Comparison of ENCODE assay signal across 11 cellular contexts in genomic region chr7:149245244-149245643, GRCh38. TPM values are rescaled to one million over a fixed set of nuclear protein-coding genes. Genes with fewer than 3 reads are reported as not detected.
A peak's percentile ranks its signal among the peaks of the same experiment; 100 is the strongest.
DNase-seq lines count a peak whose midpoint lies in the region; ATAC-seq lines count a peak whose summit lies in the region.
"Had no signal": no experiment of that assay in that cellular context is flagged by ENCODE, and none has a peak within 500 bp of the region (broad histone marks: within the 10 kb centered on the region; RNA-seq: fewer than 3 reads in every experiment).

No MANE protein-coding gene starts in this region.

- H4K91ac ChIP-seq in neuronal stem cell (ENCODE audit: low read depth, low read length, poor library complexity) = no peak overlapping the region

- H4K8ac ChIP-seq in neuronal stem cell (ENCODE audit: low read depth, low read length) = no peak overlapping the region

- no peak overlapping the region for H3K27ac ChIP-seq in neuronal stem cell (replicated peaks; ENCODE audit: low read length)

- peak; percentile 48 for ATAC-seq in HG03460 (IDR thresholded peaks at IDR 0.05; ENCODE audit: unreplicated experiment)
- no peak for ATAC-seq in GM18858 (IDR thresholded peaks at IDR 0.05; ENCODE audit: unreplicated experiment)
- ATAC-seq in left colon = no peak

- no peaks in the 10 kb centered on the region for H3K36me3 ChIP-seq in adipocyte (ENCODE audit: control insufficient read depth, insufficient read depth, low read length, severe bottlenecking)
- peaks cover 0 to 18% of the 10 kb centered on the region in 2 donors for H3K36me3 ChIP-seq in neuronal stem cell (replicated peaks in 1 of 2; ENCODE audit: control insufficient read depth in 2 of 2, insufficient read depth in 2 of 2, low read length in 2 of 2)

- H3K79me1 ChIP-seq in neuronal stem cell (ENCODE audit: low read depth, low read length) = peaks cover 5% of the 10 kb centered on the region

- WGBS in neuronal stem cell (ENCODE audit: extremely low coverage in 2 of 2, insufficient read length in 2 of 2, insufficient replicate concordance in 1 of 2), 2 donors = no CpG with 5 or more reads among the region's 5 CpGs

- H3K27me3 ChIP-seq in adipocyte (replicated peaks; ENCODE audit: control insufficient read depth, insufficient read depth, low read length) (no peaks in the 10 kb centered on the region), neuronal stem cell (ENCODE audit: control insufficient read depth in 3 of 3, insufficient read depth in 3 of 3, low read depth in 1 of 3, low read length in 3 of 3) (no peaks in the 10 kb centered on the region)

- H2AFZ ChIP-seq in neuronal stem cell (ENCODE audit: low read length) = no peak overlapping the region

- no peak overlapping the region for H3K4ac ChIP-seq in neuronal stem cell (ENCODE audit: low read length)

- no peak overlapping the region for H3K9ac ChIP-seq in adipocyte (ENCODE audit: low read length)
- no peak overlapping the region for H3K9ac ChIP-seq in neuronal stem cell (ENCODE audit: low read depth, low read length, poor library complexity)

- no peak overlapping the region for H2BK5ac ChIP-seq in neuronal stem cell (ENCODE audit: low read length)

- H2BK120ac ChIP-seq in neuronal stem cell (ENCODE audit: low read depth, low read length) = no peak overlapping the region

- H3K18ac ChIP-seq in neuronal stem cell (ENCODE audit: low read length) = no peak overlapping the region

- H2BK12ac ChIP-seq in neuronal stem cell (ENCODE audit: low read length) = no peak overlapping the region

- peak; percentile 56 for DNase-seq in stimulated activated naive CD4-positive, alpha-beta T cell treated with Interleukin-2 at 50 U/mL for 16 hours (lab: John Stamatoyannopoulos, UW)
- no peak for DNase-seq in stimulated activated naive CD4-positive, alpha-beta T cell (lab: John Stamatoyannopoulos, UW)
- DNase-seq in adipocyte (ENCODE audit: low read depth) = peak; percentile 16
- DNase-seq in GF-D8 (lab: John Stamatoyannopoulos, UW) = no peak
- DNase-seq in left colon = no peak
- no peak for DNase-seq in neuronal stem cell (ENCODE audit: low spot score)
- DNase-seq: activated CD4-positive, CD25-positive, alpha-beta regulatory T cell; C1 segment of cervical spinal cord; NCI-H69 had no signal

- no peak overlapping the region for H2BK15ac ChIP-seq in neuronal stem cell (ENCODE audit: low read length)

- H3K4me3 ChIP-seq in adipocyte (ENCODE audit: low read length) = no peak overlapping the region
- no peak overlapping the region for H3K4me3 ChIP-seq in neuronal stem cell (ENCODE audit: low read length in 2 of 2)

- intact Hi-C loops in left colon (cut with DNase I, micrococcal nuclease) = no loop called here

- peaks cover 8% of the 10 kb centered on the region for H3K4me1 ChIP-seq in adipocyte (ENCODE audit: control insufficient read depth, insufficient read depth, low read length)
- no peaks in the 10 kb centered on the region for H3K4me1 ChIP-seq in neuronal stem cell (ENCODE audit: control insufficient read depth in 2 of 2, insufficient read depth in 1 of 2, low read depth in 1 of 2, low read length in 2 of 2)

- H3K14ac ChIP-seq in neuronal stem cell (ENCODE audit: low read length) = no peak overlapping the region

- no peak overlapping the region for H3K23ac ChIP-seq in neuronal stem cell (ENCODE audit: low read depth, low read length, poor library complexity)

- H3K4me2 ChIP-seq in neuronal stem cell (ENCODE audit: insufficient read depth, low read length, poor library complexity, severe bottlenecking) = no peak overlapping the region

- H3K9me3 ChIP-seq in adipocyte (ENCODE audit: control insufficient read depth, low read length) (peaks cover 7% of the 10 kb centered on the region), neuronal stem cell (replicated peaks in 1 of 2; ENCODE audit: control insufficient read depth in 2 of 2, insufficient read depth in 1 of 2, low read depth in 1 of 2, low read length in 2 of 2) (peaks cover 2 to 6% of the 10 kb centered on the region in 2 donors)

- no peak overlapping the region for H2AK5ac ChIP-seq in neuronal stem cell (ENCODE audit: low read depth, low read length)

RNA-seq across cellular contexts. Expression of gene ZNF212, which starts 5.8 kb away (rescaled TPM):
- total RNA-seq in left colon = 1 to 10 TPM; 9.3 to 9.7 TPM
- 8.9 TPM for polyA plus RNA-seq in neuronal stem cell (2013, experiment 1 of 2)
- polyA plus RNA-seq in neuronal stem cell (2013, experiment 2 of 2) = 9.1 TPM

RNA-seq across cellular contexts. Expression of gene ZNF783, which starts 16.8 kb away (rescaled TPM):
- total RNA-seq in left colon = 10 to 100 TPM; 10.6 to 10.8 TPM
- 5.0 TPM for polyA plus RNA-seq in neuronal stem cell (2013, experiment 1 of 2)
- polyA plus RNA-seq in neuronal stem cell (2013, experiment 2 of 2) = 4.6 TPM

RNA-seq across cellular contexts. Expression of gene ZNF282, which starts 49.9 kb away (rescaled TPM):
- total RNA-seq in left colon = 10 to 100 TPM; 24.2 to 25.0 TPM
- polyA plus RNA-seq in neuronal stem cell (2013, experiment 1 of 2) = 13.7 TPM
- 13.0 TPM for polyA plus RNA-seq in neuronal stem cell (2013, experiment 2 of 2)

Comparison
In these comparisons a context has a peak if more than half of its experiments do, and no peak if none do; other contexts are left out.
1. DNase-seq: peak in stimulated activated naive CD4-positive, alpha-beta T cell treated with Interleukin-2 at 50 U/mL for 16 hours (single experiment) and adipocyte (single experiment); none in stimulated activated naive CD4-positive, alpha-beta T cell (0 of 6), GF-D8 (single experiment), left colon (0 of 2) and neuronal stem cell (single experiment).